ENCODE assay signal across 8 cellular contexts in genomic region chr5:87413116-87413645, GRCh38. TPM values are rescaled to one million over a fixed set of nuclear protein-coding genes. Genes with fewer than 3 reads are reported as not detected.
DNase-seq lines count a peak whose midpoint lies in the region; ATAC-seq, FAIRE-seq and TF ChIP-seq lines count a peak whose summit lies in the region.

No MANE protein-coding gene starts in this region.

- H3K4me1 ChIP-seq in liver (ENCODE audit: control insufficient read depth in 4 of 4, insufficient read depth in 4 of 4, low read length in 3 of 4): peaks cover 0 to 17% (median 8%) of the 10 kb centered on the region in 4 donors

- no peak for TF ChIP-seq RAD21 in liver (IDR thresholded peaks at IDR 0.05)

- peaks cover 31% of the 10 kb centered on the region for H3K36me3 Mint-ChIP-seq in activated naive CD8-positive, alpha-beta T cell treated with anti-CD3 and anti-CD28 coated beads, Interleukin-2, amount 50 U/mL, for 24 hours (ENCODE audit: low read depth)

- peak overlapping the region; percentile 97 for H3K4me3 Mint-ChIP-seq in activated naive CD8-positive, alpha-beta T cell treated with anti-CD3 and anti-CD28 coated beads, Interleukin-2, amount 50 U/mL, for 24 hours

- peak; percentile 15 for ATAC-seq in GM19351 (IDR thresholded peaks at IDR 0.05; ENCODE audit: unreplicated experiment)
- ATAC-seq in HG03378 (IDR thresholded peaks at IDR 0.05; ENCODE audit: unreplicated experiment): peak; percentile 15
- no peak for ATAC-seq in activated naive CD8-positive, alpha-beta T cell treated with anti-CD3 and anti-CD28 coated beads, Interleukin-2, amount 50 U/mL, for 24 hours

- no peak for DNase-seq in BJ (ENCODE audit: low read depth)
- no peak for DNase-seq in activated naive CD8-positive, alpha-beta T cell treated with anti-CD3 and anti-CD28 coated beads, Interleukin-2, amount 50 U/mL, for 24 hours
- peak; percentile 6 for DNase-seq in urothelium cell line (ENCODE audit: low spot score)
- DNase-seq in SHP77 treated with DMSO at 0.1 percent for 48 hours (lab: John Stamatoyannopoulos, UW): no peak
- no peak for DNase-seq in frontal cortex (ENCODE audit: low spot score in 2 of 2)

- H3K27ac Mint-ChIP-seq in activated naive CD8-positive, alpha-beta T cell treated with anti-CD3 and anti-CD28 coated beads, Interleukin-2, amount 50 U/mL, for 24 hours: peak overlapping the region; percentile 95

- FAIRE-seq in urothelium cell line (lab: Jason Lieb, UNC) (no peak), frontal cortex (lab: Jason Lieb, UNC) (no peak)

- H3K9me3 Mint-ChIP-seq in activated naive CD8-positive, alpha-beta T cell treated with anti-CD3 and anti-CD28 coated beads, Interleukin-2, amount 50 U/mL, for 24 hours: no peaks in the 10 kb centered on the region

- POLR2A ChIA-PET in BJ (lab: Charles Lee): interaction anchor here (0.5 to 0.6 kb wide), 3 partner anchors 70 to 351 kb away, joined by 3 read pairs; no protein-coding TSS in a partner anchor

- CTCF ChIA-PET in BJ (lab: Yijun Ruan, JAX): no interaction called here

- peak overlapping the region; percentile 93 for H3K4me3 ChIP-seq in BJ (ENCODE audit: low read depth, low read length)
- peak overlapping the region; percentile 17 to 74 (median 67) for H3K4me3 ChIP-seq in liver (ENCODE audit: low read depth in 1 of 3, low read length in 3 of 3)

- H3K9me3 ChIP-seq in liver (ENCODE audit: control insufficient read depth in 4 of 4, low read length in 3 of 4): no peaks in the 10 kb centered on the region

- no peaks in the 10 kb centered on the region for H3K27me3 ChIP-seq in BJ (ENCODE audit: control insufficient read depth, insufficient read depth, low read length)
- no peaks in the 10 kb centered on the region for H3K27me3 ChIP-seq in liver (ENCODE audit: control insufficient read depth in 4 of 4, insufficient read depth in 4 of 4, low read length in 3 of 4)

- H3K27me3 Mint-ChIP-seq in activated naive CD8-positive, alpha-beta T cell treated with anti-CD3 and anti-CD28 coated beads, Interleukin-2, amount 50 U/mL, for 24 hours: no peaks in the 10 kb centered on the region

- peak overlapping the region; percentile 97 to 98 for H3K27ac ChIP-seq in liver (ENCODE audit: low read depth in 1 of 2, low read length in 2 of 2)

- H3K36me3 ChIP-seq in BJ (ENCODE audit: control insufficient read depth, insufficient read depth, low read length): no peaks in the 10 kb centered on the region
- H3K36me3 ChIP-seq in liver (ENCODE audit: control insufficient read depth in 4 of 4, insufficient read depth in 3 of 4, low read depth in 1 of 4, low read length in 3 of 4): peaks cover 0 to 17% (median 14%) of the 10 kb centered on the region in 4 donors

- H3K9ac ChIP-seq in liver (ENCODE audit: low read depth in 1 of 2, low read length in 2 of 2): peak overlapping the region; percentile 67 to 94

- WGBS in liver: 35% methylated on average over 7 of the region's 7 CpGs

- TF ChIP-seq CTCF in BJ (IDR thresholded peaks at IDR 0.05; ENCODE audit: insufficient read depth, low read depth, low read length) (no peak), liver (IDR thresholded peaks at IDR 0.05; ENCODE audit: low read depth, low read length, missing input control) (no peak)

- H3K4me1 Mint-ChIP-seq in activated naive CD8-positive, alpha-beta T cell treated with anti-CD3 and anti-CD28 coated beads, Interleukin-2, amount 50 U/mL, for 24 hours: peaks cover 38% of the 10 kb centered on the region

TF ChIP-seq in liver, 16 proteins besides CTCF, POLR2A, EP300 and RAD21:
- TF ChIP-seq NR2F2 (IDR thresholded peaks at IDR 0.05): peak; percentile 1
- no peak for TF ChIP-seq EGR1 (IDR thresholded peaks at IDR 0.05; ENCODE audit: low read depth in 2 of 2)
- TF ChIP-seq REST (IDR thresholded peaks at IDR 0.05): no peak
TF ChIP-seq in liver: peak in this region for 1.

RNA-seq across cellular contexts. Expression of gene CCNH, which starts 0.5 kb away (rescaled TPM):
- 53.8 and 62.0 TPM in 2 replicates for polyA plus RNA-seq in BJ (2011; rRNA removed)
- polyA minus RNA-seq in BJ (2011; rRNA and poly(A)+ RNA removed): 55.5 and 89.3 TPM in 2 replicates
- total RNA-seq in liver: 10 to 100 TPM; 36.7 to 56.6 TPM
- polyA plus RNA-seq in liver: 10 to 100 TPM; 21.9 to 29.8 TPM
- 118 TPM for total RNA-seq in frontal cortex
